ENCODE assay signal across 14 cellular contexts in genomic region chr2:156457523-156458228, GRCh38. TPM values are rescaled to one million over a fixed set of nuclear protein-coding genes. Genes with fewer than 3 reads are reported as not detected.
DNase-seq lines count a peak whose midpoint lies in the region; ATAC-seq and TF ChIP-seq lines count a peak whose summit lies in the region.
"Had no signal": no experiment of that assay in that cellular context is flagged by ENCODE, and none has a peak within 500 bp of the region (broad histone marks: within the 10 kb centered on the region; RNA-seq: fewer than 3 reads in every experiment).

No MANE protein-coding gene starts in this region.

- peak overlapping the region; percentile 11 for H3K27ac Mint-ChIP-seq in progenitor cell of endocrine pancreas
- H3K27ac Mint-ChIP-seq in activated CD8-positive, alpha-beta memory T cell treated with anti-CD3 and anti-CD28 coated beads, Interleukin-2, amount 10 ng/mL, durations not matched to agents 7 days and 5 days, result no peak overlapping the region
- H3K27ac Mint-ChIP-seq: activated CD4-positive, alpha-beta memory T cell treated with anti-CD3 and anti-CD28 coated beads for 36 hours; activated T-helper 1 cell treated with anti-CD3 and anti-CD28 coated beads, Interleukin-12 subunit alpha, Interleukin-12 subunit beta, Interleukin-2, Interleukin-4 antibody, amounts not matched to agents 30 ng/mL and 10 ng/mL and 1 ng/mL, durations not matched to agents 14 hours and 24 hours and 36 hours had no signal

- no peaks in the 10 kb centered on the region for H3K36me3 ChIP-seq in WERI-Rb-1
- H3K36me3 ChIP-seq: adrenal gland had no signal

- intact Hi-C loops in left cardiac atrium (cut with DNase I), result no loop called here

- H3K27ac ChIP-seq in WERI-Rb-1, result no peak overlapping the region
- H3K27ac ChIP-seq: adrenal gland had no signal

- H3K27me3 ChIP-seq in WERI-Rb-1 (ENCODE audit: insufficient read depth, low read depth, severe bottlenecking), result no peaks in the 10 kb centered on the region
- H3K27me3 ChIP-seq: adrenal gland had no signal

- in situ Hi-C loops in G401 (cut with HindIII; ENCODE audit: low sequenced_read_pairs), result no loop called here

- peaks cover 3% of the 10 kb centered on the region for H3K9me3 ChIP-seq in WERI-Rb-1 (ENCODE audit: severe bottlenecking)
- H3K9me3 ChIP-seq: adrenal gland had no signal

- ATAC-seq in left cardiac atrium, result peak; percentile 56 to 69
- no peak for ATAC-seq in activated CD8-positive, alpha-beta memory T cell treated with anti-CD3 and anti-CD28 coated beads, Interleukin-2, amount 10 ng/mL, durations not matched to agents 7 days and 5 days
- ATAC-seq: stimulated activated naive CD8-positive, alpha-beta T cell treated with anti-CD3 and anti-CD28 coated beads, Interleukin-15, Interleukin-2, amounts not matched to agents 100 U/mL and 50 U/mL, for 24 hours had no signal

- TF ChIP-seq CTCF in WERI-Rb-1 (IDR thresholded peaks at IDR 0.05; ENCODE audit: low read depth, low read length) (peak; percentile 21; the same call in 1 of the 2 replicates), progenitor cell of endocrine pancreas (IDR thresholded peaks at IDR 0.05; ENCODE audit: unreplicated experiment) (no peak)

- CTCF ChIA-PET in activated CD8-positive, alpha-beta memory T cell treated with anti-CD3 and anti-CD28 coated beads, Interleukin-2, amount 10 ng/mL, durations not matched to agents 7 days and 5 days (lab: Charles Lee), result interaction anchor here (0.6 kb wide), 1 partner anchor 11 kb away, joined by 3 read pairs; no protein-coding TSS in a partner anchor

- H3K4me1 Mint-ChIP-seq in progenitor cell of endocrine pancreas (ENCODE audit: low read depth), result peaks cover 24% of the 10 kb centered on the region
- H3K4me1 Mint-ChIP-seq in activated CD8-positive, alpha-beta memory T cell treated with anti-CD3 and anti-CD28 coated beads, Interleukin-2, amount 10 ng/mL, durations not matched to agents 7 days and 5 days, result peaks cover 10% of the 10 kb centered on the region

- no peak overlapping the region for H3K4me3 ChIP-seq in WERI-Rb-1 (ENCODE audit: low read depth, low read length)
- H3K4me3 ChIP-seq: adrenal gland had no signal

- H3K4me3 Mint-ChIP-seq in progenitor cell of endocrine pancreas (ENCODE audit: low read depth), result no peak overlapping the region
- no peak overlapping the region for H3K4me3 Mint-ChIP-seq in activated CD8-positive, alpha-beta memory T cell treated with anti-CD3 and anti-CD28 coated beads, Interleukin-2, amount 10 ng/mL, durations not matched to agents 7 days and 5 days
- H3K4me3 Mint-ChIP-seq: activated CD4-positive, alpha-beta memory T cell treated with anti-CD3 and anti-CD28 coated beads for 36 hours; activated T-helper 1 cell treated with anti-CD3 and anti-CD28 coated beads, Interleukin-12 subunit alpha, Interleukin-12 subunit beta, Interleukin-2, Interleukin-4 antibody, amounts not matched to agents 30 ng/mL and 10 ng/mL and 1 ng/mL, durations not matched to agents 14 hours and 24 hours and 36 hours had no signal

- peaks cover 15% of the 10 kb centered on the region for H3K9me3 Mint-ChIP-seq in progenitor cell of endocrine pancreas (ENCODE audit: low read depth)
- H3K9me3 Mint-ChIP-seq in activated CD8-positive, alpha-beta memory T cell treated with anti-CD3 and anti-CD28 coated beads, Interleukin-2, amount 10 ng/mL, durations not matched to agents 7 days and 5 days (ENCODE audit: low read depth), result peaks cover 11% of the 10 kb centered on the region
- H3K9me3 Mint-ChIP-seq: activated CD4-positive, alpha-beta memory T cell treated with anti-CD3 and anti-CD28 coated beads for 36 hours had no signal

- H3K27me3 Mint-ChIP-seq in progenitor cell of endocrine pancreas, result no peaks in the 10 kb centered on the region
- H3K27me3 Mint-ChIP-seq in activated CD8-positive, alpha-beta memory T cell treated with anti-CD3 and anti-CD28 coated beads, Interleukin-2, amount 10 ng/mL, durations not matched to agents 7 days and 5 days, result no peaks in the 10 kb centered on the region
- H3K27me3 Mint-ChIP-seq: activated CD4-positive, alpha-beta memory T cell treated with anti-CD3 and anti-CD28 coated beads for 36 hours had no signal

- DNase-seq in G401 (ENCODE audit: low spot score) (peak; percentile 53), WERI-Rb-1 (no peak), left cardiac atrium (no peak), progenitor cell of endocrine pancreas (ENCODE audit: low spot score, unreplicated experiment) (no peak), NCI-H2196 treated with DMSO at 0.1 percent for 48 hours (lab: John Stamatoyannopoulos, UW; ENCODE audit: unreplicated experiment) (no peak), NCI-H1436 (lab: John Stamatoyannopoulos, UW) (no peak), DMS153 treated with DMSO at 0.1 percent for 48 hours (lab: John Stamatoyannopoulos, UW; ENCODE audit: unreplicated experiment) (no peak)
- no peak for DNase-seq in activated CD8-positive, alpha-beta memory T cell treated with anti-CD3 and anti-CD28 coated beads, Interleukin-2, amount 10 ng/mL, durations not matched to agents 7 days and 5 days
- DNase-seq: activated CD4-positive, alpha-beta memory T cell treated with anti-CD3 and anti-CD28 coated beads for 36 hours; adrenal gland; NCI-H2081; stimulated activated naive CD8-positive, alpha-beta T cell treated with anti-CD3 and anti-CD28 coated beads, Interleukin-15, Interleukin-2, amounts not matched to agents 100 U/mL and 50 U/mL, for 24 hours; SW 1271 had no signal

- H3K36me3 Mint-ChIP-seq in progenitor cell of endocrine pancreas (ENCODE audit: insufficient read depth), result peaks cover 12% of the 10 kb centered on the region
- H3K36me3 Mint-ChIP-seq in activated CD8-positive, alpha-beta memory T cell treated with anti-CD3 and anti-CD28 coated beads, Interleukin-2, amount 10 ng/mL, durations not matched to agents 7 days and 5 days, result peaks cover 27% of the 10 kb centered on the region

RNA-seq across cellular contexts. Expression of gene GPD2, which starts 21.5 kb away (rescaled TPM):
- 5.7 and 9.9 TPM in 2 replicates for total RNA-seq in G401 (2014; rRNA removed; shearing (Covaris generic))
- total RNA-seq in left cardiac atrium, result 10 to 100 TPM; 15.7 to 19.8 TPM
- 43.3 and 49.5 TPM in 2 replicates for total RNA-seq in progenitor cell of endocrine pancreas
- total RNA-seq in activated CD8-positive, alpha-beta memory T cell treated with anti-CD3 and anti-CD28 coated beads, Interleukin-2, amount 10 ng/mL, durations not matched to agents 7 days and 5 days, result 10 to 100 TPM; 23.6 to 26.1 TPM
